8 cellular contexts compared by ENCODE assay signal in the genomic region with DNA sequence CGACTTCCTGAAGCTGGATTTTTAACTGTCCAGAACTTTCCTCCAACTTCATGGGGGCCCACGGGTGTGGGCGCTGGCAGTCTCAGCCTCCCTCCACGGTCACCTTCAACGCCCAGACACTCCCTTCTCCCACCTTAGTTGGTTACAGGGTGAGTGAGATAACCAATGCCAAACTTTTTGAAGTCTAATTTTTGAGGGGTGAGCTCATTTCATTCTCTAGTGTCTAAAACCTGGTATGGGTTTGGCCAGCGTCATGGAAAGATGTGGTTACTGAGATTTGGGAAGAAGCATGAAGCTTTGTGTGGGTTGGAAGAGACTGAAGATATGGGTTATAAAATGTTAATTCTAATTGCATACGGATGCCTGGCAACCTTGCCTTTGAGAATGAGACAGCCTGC. TPM values are rescaled to one million over a fixed set of nuclear protein-coding genes. Genes with fewer than 3 reads are reported as not detected.
A peak's percentile ranks its signal among the peaks of the same experiment; 100 is the strongest.
DNase-seq lines count a peak whose midpoint lies in the region; TF ChIP-seq lines count a peak whose summit lies in the region.

No MANE protein-coding gene starts in this region.

- peak overlapping the region; percentile 49 for H3K4me3 ChIP-seq in BJ (ENCODE audit: low read depth, low read length)
- H3K4me3 ChIP-seq in foreskin fibroblast (ENCODE audit: low read depth in 1 of 2, low read length in 2 of 2): peak overlapping the region; percentile 72 to 79
- peak overlapping the region; percentile 3 for H3K4me3 ChIP-seq in parathyroid adenoma (ENCODE audit: low read depth, low read length)

- no peak overlapping the region for H3K4me2 ChIP-seq in parathyroid adenoma (ENCODE audit: low read length)

- H3K36me3 ChIP-seq in BJ (ENCODE audit: control insufficient read depth, insufficient read depth, low read length): no peaks in the 10 kb centered on the region
- no peaks in the 10 kb centered on the region for H3K36me3 ChIP-seq in parathyroid adenoma (ENCODE audit: control insufficient read depth, insufficient read depth, low read length)

- H3K9ac ChIP-seq in parathyroid adenoma: no peak overlapping the region

- H3K4me1 ChIP-seq in parathyroid adenoma: no peaks in the 10 kb centered on the region

- H3K27me3 ChIP-seq in BJ (ENCODE audit: control insufficient read depth, insufficient read depth, low read length) (no peaks in the 10 kb centered on the region), parathyroid adenoma (ENCODE audit: control insufficient read depth, insufficient read depth, low read length) (no peaks in the 10 kb centered on the region)

- H3K27ac ChIP-seq in parathyroid adenoma: no peak overlapping the region

- no peaks in the 10 kb centered on the region for H3K79me2 ChIP-seq in parathyroid adenoma

- H2AFZ ChIP-seq in parathyroid adenoma: no peak overlapping the region

- CTCF ChIA-PET in BJ (lab: Yijun Ruan, JAX): interaction anchor here (1.3 to 1.8 kb wide), 2 partner anchors 13 to 27 kb away, joined by 4 read pairs; no protein-coding TSS in a partner anchor

- H3K9me3 ChIP-seq in parathyroid adenoma (ENCODE audit: control insufficient read depth, low read length): no peaks in the 10 kb centered on the region

- POLR2A ChIA-PET in BJ (lab: Charles Lee): no interaction called here

- no peak for TF ChIP-seq CTCF in BJ (IDR thresholded peaks at IDR 0.05; ENCODE audit: insufficient read depth, low read depth, low read length)
- no peak for TF ChIP-seq CTCF in foreskin fibroblast (IDR thresholded peaks at IDR 0.05; ENCODE audit: low read depth, low read length)
- TF ChIP-seq CTCF in parathyroid adenoma (IDR thresholded peaks at IDR 0.05): no peak

- DNase-seq in BJ (ENCODE audit: low read depth) (peak; percentile 52), RPMI7951 (ENCODE audit: low read depth) (peak; percentile 19), foreskin fibroblast (peak in 1 of 2 donors; percentile 50), NOMO-1 treated with DMSO at 0.1 percent for 48 hours (lab: John Stamatoyannopoulos, UW; ENCODE audit: unreplicated experiment) (no peak), pons (ENCODE audit: low spot score) (no peak), COLO829 (ENCODE audit: low spot score) (no peak)
- DNase-seq in activated CD8-positive, alpha-beta memory T cell treated with anti-CD3 and anti-CD28 coated beads, Interleukin-2, amount 50 U/mL, for 4 hours: no peak

RNA-seq across cellular contexts. Expression of a gene that starts 3.3 kb away (rescaled TPM):
- polyA plus RNA-seq in BJ (2011; rRNA removed): 3.9 and 4.5 TPM in 2 replicates
- polyA minus RNA-seq in BJ (2011; rRNA and poly(A)+ RNA removed): 5.1 and 5.4 TPM in 2 replicates
- total RNA-seq in RPMI7951 (2014; rRNA removed; shearing (Covaris generic)): 10.1 and 13.9 TPM in 2 replicates

Comparison
In these comparisons a context has a peak if more than half of its experiments do, and no peak if none do; other contexts are left out.
1. DNase-seq: peak in BJ (single experiment) and RPMI7951 (single experiment); none in activated CD8-positive, alpha-beta memory T cell treated with anti-CD3 and anti-CD28 coated beads, Interleukin-2, amount 50 U/mL, for 4 hours (single experiment), NOMO-1 treated with DMSO at 0.1 percent for 48 hours (single experiment), pons (single experiment) and COLO829 (single experiment).
2. H3K4me3 ChIP-seq: peak in every context shown above with its lines; median percentile 76 in foreskin fibroblast; 49 in BJ; 3 in parathyroid adenoma.